8 cellular contexts compared by ENCODE assay signal in the genomic region with DNA sequence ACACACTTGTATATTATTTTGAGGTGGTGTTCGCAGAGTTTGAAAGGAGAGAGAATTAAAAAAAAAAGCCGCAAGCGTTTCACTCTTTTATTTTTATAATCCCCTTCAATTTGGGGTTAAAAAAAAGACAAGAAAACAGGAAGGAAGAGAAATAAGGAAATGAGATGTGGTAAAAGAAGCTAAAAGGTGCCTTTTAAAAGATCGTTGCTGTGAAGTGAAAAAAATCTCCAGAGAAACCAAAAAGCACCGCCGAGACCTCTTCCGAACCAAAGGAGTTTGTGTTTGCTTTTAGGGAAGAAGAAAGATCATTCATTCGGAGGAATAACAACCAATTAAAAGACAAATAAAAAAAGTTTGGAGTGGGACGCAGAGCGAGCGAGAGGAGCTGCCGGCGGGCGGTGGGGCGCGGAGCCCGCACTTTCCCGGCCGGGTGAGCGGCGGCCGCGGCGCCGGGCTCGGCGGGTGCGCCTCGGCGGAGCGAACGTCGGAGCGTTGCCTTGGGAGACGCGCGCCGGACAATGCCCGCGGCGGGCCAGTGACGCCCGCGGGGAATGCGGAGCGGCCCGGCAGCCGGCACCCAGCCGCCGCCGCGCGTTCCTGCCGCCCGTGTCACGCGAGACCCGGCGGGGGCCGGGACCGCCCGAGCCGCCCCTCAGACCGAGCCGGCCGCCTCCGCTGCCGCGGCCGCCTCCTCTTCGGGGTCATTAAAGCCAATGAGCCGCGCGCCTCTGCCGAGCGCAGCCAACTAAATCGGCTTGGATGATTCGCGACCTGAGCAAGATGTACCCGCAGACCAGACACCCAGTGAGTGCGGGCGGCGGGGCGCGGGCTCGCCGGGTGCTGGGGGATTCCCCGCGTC. TPM values are rescaled to one million over a fixed set of nuclear protein-coding genes. Genes with fewer than 3 reads are reported as not detected.
DNase-seq lines count a peak whose midpoint lies in the region; FAIRE-seq and TF ChIP-seq lines count a peak whose summit lies in the region.

No MANE protein-coding gene starts in this region.

- H3K27ac Mint-ChIP-seq in Caco-2 (ENCODE audit: unreplicated experiment), result no peak overlapping the region

- FAIRE-seq in kidney (lab: Jason Lieb, UNC), result no peak

- peak overlapping the region; percentile 82 for H3K9ac ChIP-seq in SU-DHL-6 (ENCODE audit: low read length)
- H3K9ac ChIP-seq in kidney (ENCODE audit: low read length in 2 of 2), result peak overlapping the region; percentile 74 to 83

- no peaks in the 10 kb centered on the region for H3K4me1 Mint-ChIP-seq in Caco-2 (ENCODE audit: low read depth, unreplicated experiment)

- peaks cover 5% of the 10 kb centered on the region; the same call in 1 of the 2 replicates for H3K79me2 ChIP-seq in SU-DHL-6 (ENCODE audit: insufficient read depth, low read length)

- no peaks in the 10 kb centered on the region for H3K27me3 Mint-ChIP-seq in Caco-2 (ENCODE audit: insufficient read depth, unreplicated experiment)

- H2AFZ ChIP-seq in SU-DHL-6 (ENCODE audit: low read depth, low read length, severe bottlenecking), result peak overlapping the region; percentile 94

- peak; percentile 14 to 17 for DNase-seq in Caco-2
- DNase-seq in cardiac fibroblast (ENCODE audit: low read depth in 2 of 2), result peak; percentile 48 to 55
- DNase-seq in kidney, result peak; percentile 87
- DNase-seq in stimulated activated CD4-positive, alpha-beta T cell treated with anti-CD3 and anti-CD28 coated beads, Interleukin-15, amount 100 ng/mL, for 24 hours, result peak; percentile 50
- no peak for DNase-seq in NCI-H1694 treated with DMSO at 0.1 percent for 48 hours (lab: John Stamatoyannopoulos, UW)
- no peak for DNase-seq in superior temporal gyrus (ENCODE audit: extremely low spot score)

- TSS peak; percentile 79 for BruUV-seq in Caco-2 (replicated peaks; lab: Mats Ljungman, UMichigan)

- H3K36me3 Mint-ChIP-seq in Caco-2 (ENCODE audit: insufficient read depth, unreplicated experiment), result no peaks in the 10 kb centered on the region

- POLR2A ChIA-PET in Caco-2 (lab: Charles Lee) (interaction anchor here (0.9 kb wide), 1 partner anchor 237 kb away, joined by 3 read pairs; no protein-coding TSS in a partner anchor), HEK293 (lab: Yijun Ruan, JAX) (interaction anchor here (0.7 to 3.0 kb wide), 31 partner anchors 10 to 586 kb away, joined by 3 to 43 read pairs (median 4); no protein-coding TSS in a partner anchor)

- intact Hi-C loops in Caco-2 (cut with micrococcal nuclease; ENCODE audit: unreplicated experiment) (loop anchor here (5.0 to 10.0 kb wide), 2 partner anchors 110 to 193 kb away; no protein-coding TSS in a partner anchor), kidney (cut with DNase I) (no loop called here)

- H3K4me2 ChIP-seq in SU-DHL-6 (ENCODE audit: low read depth, low read length, poor library complexity, severe bottlenecking), result peak overlapping the region; percentile 92

- H4K20me1 ChIP-seq in SU-DHL-6 (ENCODE audit: low read depth, low read length), result no peaks in the 10 kb centered on the region

- H3K36me3 ChIP-seq in Caco-2 (ENCODE audit: control insufficient read depth, insufficient read depth, low read length), result no peaks in the 10 kb centered on the region
- peaks cover 0 to 18% of the 10 kb centered on the region in 2 experiments; a peak in 1 of 3 replicates for H3K36me3 ChIP-seq in HEK293 (ENCODE audit: control insufficient read depth in 2 of 2, insufficient read depth in 1 of 2, low read length in 2 of 2)
- peaks cover 8% of the 10 kb centered on the region for H3K36me3 ChIP-seq in SU-DHL-6 (ENCODE audit: low read length)
- H3K36me3 ChIP-seq in kidney (ENCODE audit: control insufficient read depth in 1 of 2, insufficient read depth in 2 of 2, low read length in 2 of 2), result no peaks in the 10 kb centered on the region

- CTCF ChIA-PET in Caco-2 (lab: Charles Lee) (no interaction called here), HEK293 (lab: Yijun Ruan, JAX) (interaction anchor here (0.6 to 1.4 kb wide), 8 partner anchors 14 to 1960 kb away, joined by 3 to 4 read pairs (median 3); no protein-coding TSS in a partner anchor)

- peak overlapping the region; percentile 81 for H3K27ac ChIP-seq in HEK293 (ENCODE audit: extremely low read depth, low read depth, low read length)
- H3K27ac ChIP-seq in SU-DHL-6 (ENCODE audit: low read depth, low read length), result peak overlapping the region; percentile 100
- peak overlapping the region; percentile 75 to 93 for H3K27ac ChIP-seq in kidney (ENCODE audit: low read depth in 2 of 2, low read length in 2 of 2)

- no peaks in the 10 kb centered on the region for H3K9me2 ChIP-seq in SU-DHL-6 (replicated peaks; ENCODE audit: insufficient read depth, low read length)

- peaks cover 23% of the 10 kb centered on the region for H3F3A ChIP-seq in SU-DHL-6 (ENCODE audit: insufficient read depth)

- no peaks in the 10 kb centered on the region for H3K9me3 Mint-ChIP-seq in Caco-2 (ENCODE audit: unreplicated experiment)

- H3K9me3 ChIP-seq in Caco-2, result no peaks in the 10 kb centered on the region
- no peaks in the 10 kb centered on the region for H3K9me3 ChIP-seq in HEK293 (ENCODE audit: control insufficient read depth, insufficient read depth, low read depth, low read length)
- no peaks in the 10 kb centered on the region for H3K9me3 ChIP-seq in SU-DHL-6 (ENCODE audit: insufficient read depth, low read length)
- no peaks in the 10 kb centered on the region for H3K9me3 ChIP-seq in kidney (ENCODE audit: control insufficient read depth in 1 of 2, low read length in 2 of 2)

- H3K27me3 ChIP-seq in Caco-2 (replicated peaks; ENCODE audit: control insufficient read depth, insufficient read depth, low read length), result no peaks in the 10 kb centered on the region
- H3K27me3 ChIP-seq in SU-DHL-6 (ENCODE audit: low read length), result no peaks in the 10 kb centered on the region

- peak overlapping the region; percentile 50 for H3K4me3 ChIP-seq in Caco-2 (ENCODE audit: low read depth, low read length)
- H3K4me3 ChIP-seq in HEK293 (ENCODE audit: low read depth, low read length), result peak overlapping the region; percentile 93
- H3K4me3 ChIP-seq in SU-DHL-6 (ENCODE audit: insufficient read depth, low read length, poor library complexity, severe bottlenecking), result peak overlapping the region; percentile 85
- H3K4me3 ChIP-seq in cardiac fibroblast (replicated peaks in 1 of 2; ENCODE audit: low read depth in 2 of 2, low read length in 2 of 2), result peak overlapping the region; percentile 68 to 74
- peak overlapping the region; percentile 82 to 89 for H3K4me3 ChIP-seq in kidney (ENCODE audit: low read length in 2 of 2)

- H3K4me1 ChIP-seq in Caco-2 (no peaks in the 10 kb centered on the region), HEK293 (ENCODE audit: control insufficient read depth, insufficient read depth, low read length) (no peaks in the 10 kb centered on the region), kidney (ENCODE audit: control insufficient read depth in 1 of 2, insufficient read depth in 1 of 2, low read depth in 1 of 2, low read length in 2 of 2) (peaks cover 3 to 6% of the 10 kb centered on the region in 2 donors)

- peak overlapping the region; percentile 68 for H3K4me3 Mint-ChIP-seq in Caco-2 (ENCODE audit: unreplicated experiment)

- TF ChIP-seq CTCF in Caco-2 (IDR thresholded peaks at IDR 0.05; ENCODE audit: insufficient read depth in 1 of 2, low read depth in 1 of 2, low read length in 1 of 2, severe bottlenecking in 1 of 2, unreplicated experiment in 1 of 2) (no peak), HEK293 (tag by site-specific recombination; IDR thresholded peaks at IDR 0.05) (no peak), SU-DHL-6 (IDR thresholded peaks at IDR 0.05; ENCODE audit: insufficient read depth, low read length, poor library complexity, severe bottlenecking) (no peak), cardiac fibroblast (IDR thresholded peaks at IDR 0.05; ENCODE audit: low read depth, low read length) (no peak), kidney (IDR thresholded peaks at IDR 0.05; ENCODE audit: borderline replicate concordance, extremely low read depth, insufficient read depth) (no peak)

TF ChIP-seq in HEK293, 187 proteins besides CTCF, POLR2A, EP300 and RAD21:
- TF ChIP-seq ZNF654 (tag by site-specific recombination; IDR thresholded peaks at IDR 0.05; ENCODE audit: low read depth) (no peak), ZNF2 (tag by site-specific recombination; IDR thresholded peaks at IDR 0.05) (0 out of 2 replicates have a peak, but pooled peaks have one; percentile 21), ZNF366 (tag by site-specific recombination; conservative IDR thresholded peaks at IDR 0.05) (peak; percentile 65), TCF7L2 (IDR thresholded peaks at IDR 0.05; ENCODE audit: borderline replicate concordance, low read depth, low read length) (peak; percentile 60; the same call in 1 of the 2 replicates), ZFHX2 (tag by site-specific recombination; conservative IDR thresholded peaks at IDR 0.05) (peak; percentile 22; the same call in 1 of the 2 replicates), KLF7 (tag by site-specific recombination; IDR thresholded peaks at IDR 0.05; ENCODE audit: borderline replicate concordance) (no peak), GLI4 (tag by site-specific recombination; IDR thresholded peaks at IDR 0.05) (0 out of 2 replicates have a peak, but pooled peaks have one; percentile 16), KLF10 (tag by site-specific recombination; IDR thresholded peaks at IDR 0.05) (0 out of 2 replicates have a peak, but pooled peaks have one; percentile 41), PRDM1 (tag by site-specific recombination; IDR thresholded peaks at IDR 0.05) (peak; percentile 85)
TF ChIP-seq in HEK293: peak in this region for 7.

RNA-seq across cellular contexts. Expression of a gene that starts 0.5 kb away (rescaled TPM):
- total RNA-seq in Caco-2 (2022) (8.1 and 9.2 TPM in 2 replicates), kidney (35.7 TPM)
- 5.5 TPM for polyA plus RNA-seq in kidney (ENCODE audit: insufficient read depth, low read depth, low replicate concordance)

Comparison
In these comparisons a context has a peak if more than half of its experiments do, and no peak if none do; other contexts are left out.
1. DNase-seq: peak in Caco-2 (2 of 2), cardiac fibroblast (2 of 2), kidney (single experiment) and stimulated activated CD4-positive, alpha-beta T cell treated with anti-CD3 and anti-CD28 coated beads, Interleukin-15, amount 100 ng/mL, for 24 hours (single experiment); none in NCI-H1694 treated with DMSO at 0.1 percent for 48 hours (single experiment) and superior temporal gyrus (single experiment).
2. Peak in every context shown above with its lines, with median percentiles within 50 percentile points of each other: H3K4me3 ChIP-seq and H3K27ac ChIP-seq.